ENCODE assay signal across 8 cellular contexts in the genomic region with DNA sequence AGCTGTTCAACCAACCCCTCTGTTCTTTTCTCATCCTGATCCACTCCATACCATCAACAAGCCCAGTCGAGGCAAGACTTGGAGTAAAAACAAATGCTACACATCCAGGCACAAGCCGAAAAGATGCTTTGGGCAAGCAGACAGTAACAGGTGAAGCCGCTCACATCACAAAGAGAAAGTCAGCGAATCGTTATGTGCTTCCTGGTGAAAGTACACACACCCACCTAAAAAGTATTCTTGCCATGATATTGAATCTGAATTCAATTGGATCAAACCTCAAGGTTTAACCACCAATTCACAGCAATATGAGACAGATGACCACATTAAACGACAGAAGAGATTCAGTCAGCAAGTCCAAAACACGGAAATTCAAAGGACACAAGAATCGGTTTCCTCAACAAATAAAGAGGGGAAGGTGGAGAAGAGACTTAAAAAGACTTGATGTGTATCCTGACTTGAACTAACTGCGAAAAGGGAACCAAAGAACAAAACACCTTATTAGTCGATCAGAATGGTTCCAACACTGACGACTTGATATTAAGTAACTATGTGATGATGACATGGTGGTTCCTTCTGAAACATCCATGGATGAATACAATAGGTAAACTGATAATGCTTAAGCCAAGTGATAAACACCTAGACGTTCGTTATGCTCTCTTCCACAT. TPM values are rescaled to one million over a fixed set of nuclear protein-coding genes. Genes with fewer than 3 reads are reported as not detected.
DNase-seq lines count a peak whose midpoint lies in the region; ATAC-seq and TF ChIP-seq lines count a peak whose summit lies in the region.

No MANE protein-coding gene starts in this region.

- peak; percentile 14 for DNase-seq in activated CD4-positive, CD25-positive, alpha-beta regulatory T cell treated with anti-CD3 and anti-CD28 coated beads, Interleukin-2, amount 50 U/mL, for 16 hours (ENCODE audit: low read depth, low spot score)
- no peak for DNase-seq in activated CD4-positive, CD25-positive, alpha-beta regulatory T cell (lab: John Stamatoyannopoulos, UW)
- DNase-seq in M059J (ENCODE audit: low read depth), result peak; percentile 28
- no peak for DNase-seq in activated naive CD4-positive, alpha-beta T cell treated with anti-CD3 and anti-CD28 coated beads, Interleukin-2, amount 50 U/mL, for 72 hours (ENCODE audit: low spot score in 2 of 2)
- DNase-seq in hepatocyte (ENCODE audit: low spot score), result no peak
- DNase-seq in sigmoid colon, result no peak
- no peak for DNase-seq in amygdala (lab: John Stamatoyannopoulos, UW)

- H3K9me3 ChIP-seq in hepatocyte (ENCODE audit: low read depth) (no peaks in the 10 kb centered on the region), sigmoid colon (no peaks in the 10 kb centered on the region)

- H3K4me3 ChIP-seq in hepatocyte (peak overlapping the region; percentile 87), sigmoid colon (peak overlapping the region; percentile 70 to 98 (median 78))

- peak; percentile 29 to 31 for ATAC-seq in activated naive CD4-positive, alpha-beta T cell treated with anti-CD3 and anti-CD28 coated beads, Interleukin-2, amount 50 U/mL, for 72 hours
- no peak for ATAC-seq in HG03159 (IDR thresholded peaks at IDR 0.05; ENCODE audit: unreplicated experiment)

- peak overlapping the region; percentile 94 to 96 for H3K27ac Mint-ChIP-seq in activated naive CD4-positive, alpha-beta T cell treated with anti-CD3 and anti-CD28 coated beads, Interleukin-2, amount 50 U/mL, for 72 hours

- H3K27ac ChIP-seq in hepatocyte (peak overlapping the region; percentile 96), sigmoid colon (peak overlapping the region; percentile 88 to 95 (median 94))

- no peaks in the 10 kb centered on the region for H3K9me2 ChIP-seq in hepatocyte (replicated peaks; ENCODE audit: insufficient read depth)

- peaks cover 0 to 7% of the 10 kb centered on the region in 2 donors for H3K9me3 Mint-ChIP-seq in activated naive CD4-positive, alpha-beta T cell treated with anti-CD3 and anti-CD28 coated beads, Interleukin-2, amount 50 U/mL, for 72 hours

- peaks cover 9% of the 10 kb centered on the region for H4K20me1 ChIP-seq in hepatocyte (ENCODE audit: insufficient read depth, poor library complexity, severe bottlenecking)

- H3K27me3 ChIP-seq in hepatocyte, result no peaks in the 10 kb centered on the region
- no peaks in the 10 kb centered on the region for H3K27me3 ChIP-seq in sigmoid colon

- intact Hi-C loops in sigmoid colon (cut with DNase I), result loop anchor here (5.0 to 10.0 kb wide), 3 partner anchors 152 to 1346 kb away; partner anchors contain the start of gene LAPTM4A

- 14% methylated on average over 13 of the region's 13 CpGs for WGBS in hepatocyte (ENCODE audit: low lambda C conversion rate, missing lambda C conversion rate)
- 2 to 6% methylated on average over 13 of the region's 13 CpGs for WGBS in sigmoid colon, 2 donors

- H3K36me3 Mint-ChIP-seq in activated naive CD4-positive, alpha-beta T cell treated with anti-CD3 and anti-CD28 coated beads, Interleukin-2, amount 50 U/mL, for 72 hours, result peaks cover 10 to 18% of the 10 kb centered on the region in 2 donors

- H3K36me3 ChIP-seq in hepatocyte (replicated peaks; ENCODE audit: insufficient read depth, low read depth) (no peaks in the 10 kb centered on the region), sigmoid colon (no peaks in the 10 kb centered on the region)

- TF ChIP-seq CTCF in hepatocyte (IDR thresholded peaks at IDR 0.05; ENCODE audit: poor library complexity), result no peak
- TF ChIP-seq CTCF in sigmoid colon (IDR thresholded peaks at IDR 0.05), result no peak

- H3K4me2 ChIP-seq in hepatocyte, result peak overlapping the region; percentile 81

- TF ChIP-seq POLR2A in sigmoid colon (IDR thresholded peaks at IDR 0.05), result no peak

- TF ChIP-seq EP300 in sigmoid colon (IDR thresholded peaks at IDR 0.05), result no peak

- H2AFZ ChIP-seq in hepatocyte, result peak overlapping the region; percentile 94

- peaks cover 57% of the 10 kb centered on the region for H3K79me2 ChIP-seq in hepatocyte

- peaks cover 17% of the 10 kb centered on the region for H3K4me1 ChIP-seq in hepatocyte (ENCODE audit: insufficient read depth)
- H3K4me1 ChIP-seq in sigmoid colon, result peaks cover 0 to 53% (median 45%) of the 10 kb centered on the region in 4 donors

RNA-seq across cellular contexts. Expression of gene TTC32, which starts 1.1 kb away (rescaled TPM):
- total RNA-seq in M059J (2014; rRNA removed; shearing (Covaris generic)), result 2.4 and 7.4 TPM in 2 replicates
- total RNA-seq in activated naive CD4-positive, alpha-beta T cell treated with anti-CD3 and anti-CD28 coated beads, Interleukin-2, amount 50 U/mL, for 72 hours, result 10 to 100 TPM; 16.1 to 18.9 TPM
- total RNA-seq in hepatocyte (18.4 and 21.1 TPM in 2 replicates), sigmoid colon (10 to 100 TPM in 3 of 4 donors, 1 to 10 TPM in 1; 7.3 to 20.5 (median 12.8) TPM)
- polyA plus RNA-seq in hepatocyte (19.5 and 22.4 TPM in 2 replicates), sigmoid colon (10 to 100 TPM; 11.1 to 21.6 (median 16.2) TPM)

Comparison
In these comparisons a context has a peak if more than half of its experiments do, and no peak if none do; other contexts are left out.
1. DNase-seq: peak in activated CD4-positive, CD25-positive, alpha-beta regulatory T cell treated with anti-CD3 and anti-CD28 coated beads, Interleukin-2, amount 50 U/mL, for 16 hours (single experiment) and M059J (single experiment); none in activated CD4-positive, CD25-positive, alpha-beta regulatory T cell (0 of 4), activated naive CD4-positive, alpha-beta T cell treated with anti-CD3 and anti-CD28 coated beads, Interleukin-2, amount 50 U/mL, for 72 hours (0 of 2), hepatocyte (single experiment), sigmoid colon (single experiment) and amygdala (0 of 56).